ENCODE assay signal across 8 cellular contexts in the genomic region with DNA sequence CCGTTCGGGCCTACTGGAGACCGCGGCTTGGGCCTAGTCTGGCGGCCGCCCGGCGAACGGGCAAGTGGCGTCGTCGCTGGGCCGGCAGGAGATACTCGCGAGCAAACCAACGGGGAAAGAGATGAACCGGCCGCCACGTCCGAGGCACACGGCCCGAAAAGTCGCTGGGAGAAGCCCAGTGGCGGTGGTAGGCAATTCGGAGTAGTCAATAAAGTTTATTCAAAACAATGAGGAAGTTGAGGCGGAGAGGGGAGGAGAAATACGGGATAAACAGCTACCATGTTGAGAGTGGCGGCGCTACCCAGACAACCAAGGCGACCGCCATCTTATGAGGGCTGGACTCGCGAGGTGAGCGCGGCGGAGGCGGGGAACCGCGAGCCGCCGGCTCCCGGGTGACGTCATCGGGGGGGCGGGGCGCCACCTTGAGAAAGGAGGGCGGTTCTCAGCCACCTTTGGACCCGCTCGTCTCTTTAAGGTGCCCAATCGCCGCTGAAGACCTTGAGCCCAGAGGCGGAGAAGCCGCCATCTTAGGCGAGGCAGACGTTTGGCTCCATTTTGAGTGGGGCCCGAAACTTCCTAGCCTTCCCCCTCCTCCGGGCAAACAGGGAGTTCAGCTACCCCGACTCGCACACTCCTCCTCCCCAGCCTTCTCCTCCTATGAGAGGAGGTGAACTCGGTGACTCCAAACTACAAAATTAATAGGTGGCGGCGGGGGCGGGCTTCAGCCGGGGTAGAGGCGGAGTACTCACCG. TPM values are rescaled to one million over a fixed set of nuclear protein-coding genes. Genes with fewer than 3 reads are reported as not detected.
DNase-seq lines count a peak whose midpoint lies in the region; ATAC-seq and TF ChIP-seq lines count a peak whose summit lies in the region.

A gene (minus strand): TSS at position 348 of the 751 bp plus-strand sequence. CDS start 1,745 bp downstream, outside the sequence.

- peak within 1 kb of the TSS; percentile 92 for H3K27ac ChIP-seq in A673 (ENCODE audit: low read depth, low read length, poor library complexity, severe bottlenecking)
- H3K27ac ChIP-seq in VCaP = peak within 1 kb of the TSS; percentile 87

- H3K4me3 ChIP-seq in A673 (ENCODE audit: low read depth, low read length, poor library complexity, severe bottlenecking) (peak within 1 kb of the TSS; percentile 60), iPS-15b (ENCODE audit: low read depth, low read length) (peak within 1 kb of the TSS; percentile 80), skeletal muscle cell (ENCODE audit: low read depth, low read length) (peak within 1 kb of the TSS; percentile 60)

- no peaks in the 10 kb centered on the region for H3K4me1 ChIP-seq in A673 (ENCODE audit: insufficient read depth, low read length, poor library complexity, severe bottlenecking)
- no peaks in the 10 kb centered on the region for H3K4me1 ChIP-seq in iPS-15b (ENCODE audit: control insufficient read depth, insufficient read depth, low read length)

- DNase-seq in A673 (ENCODE audit: low spot score) (peak; percentile 95), NCI-H2196 treated with DMSO at 0.1 percent for 48 hours (lab: John Stamatoyannopoulos, UW; ENCODE audit: unreplicated experiment) (peak; percentile 88), T47D (ENCODE audit: low read depth in 1 of 2, low spot score in 1 of 2) (peak; percentile 73 to 99), skeletal muscle cell (ENCODE audit: low read depth) (peak; percentile 75)

- in situ Hi-C loops in T47D (cut with HindIII; ENCODE audit: low pct_unique_long_range_greater_than_20kb, low sequenced_read_pairs) = no loop called here

- H3K27me3 ChIP-seq in A673 (replicated peaks; ENCODE audit: insufficient read depth, low read depth, low read length, poor library complexity) (no peaks in the 10 kb centered on the region), iPS-15b (ENCODE audit: control insufficient read depth, insufficient read depth, low read length) (no peaks in the 10 kb centered on the region)

- no TSS peak for BruUV-seq in A673 (replicated peaks; lab: Mats Ljungman, UMichigan)

- H3K9me3 ChIP-seq in A673 (ENCODE audit: low read depth, low read length, poor library complexity, severe bottlenecking) (no peaks in the 10 kb centered on the region), iPS-15b (ENCODE audit: control insufficient read depth, insufficient read depth, low read length) (no peaks in the 10 kb centered on the region)

- intact Hi-C loops in A673 (cut with micrococcal nuclease; ENCODE audit: unreplicated experiment) = loop anchor here (5.0 kb wide), 1 partner anchor 398 kb away; a partner anchor contains a TSS

- CTCF ChIA-PET in A673 (lab: Charles Lee) = no interaction called here

- ATAC-seq in GM18873 (IDR thresholded peaks at IDR 0.05; ENCODE audit: low FRiP score, unreplicated experiment) (peak; percentile 80), HG03139 (IDR thresholded peaks at IDR 0.05; ENCODE audit: unreplicated experiment) (peak; percentile 78)

- TF ChIP-seq CTCF in A673 (conservative IDR thresholded peaks at IDR 0.05; ENCODE audit: low read depth, low read length) = no peak
- TF ChIP-seq CTCF in VCaP (conservative IDR thresholded peaks at IDR 0.05) = no peak

- POLR2A ChIA-PET in A673 (lab: Charles Lee; ENCODE audit: low non-redundant PET) = interaction anchor here (0.7 kb wide), 1 partner anchor 438 kb away, joined by 3 read pairs; no protein-coding TSS in a partner anchor

- peak within 1 kb of the TSS; percentile 41 for H3K9ac ChIP-seq in iPS-15b (ENCODE audit: low read depth, low read length)

- H3K36me3 ChIP-seq in A673 (ENCODE audit: insufficient read depth, low read length, poor library complexity, severe bottlenecking) (peaks cover 8% of the 10 kb centered on the region), iPS-15b (ENCODE audit: control insufficient read depth, insufficient read depth, low read length) (peaks cover 3% of the 10 kb centered on the region)

RNA-seq across cellular contexts. Expression of the gene that starts here (rescaled TPM):
- 30.7 and 31.0 TPM in 2 replicates for total RNA-seq in A673 (2021)

Comparison
In these comparisons a context has a peak if more than half of its experiments do, and no peak if none do; other contexts are left out.
1. Peak in every context shown above with its lines: DNase-seq, ATAC-seq, H3K4me3 ChIP-seq and H3K27ac ChIP-seq.